In genomic region chr15:66774001-66774814, GRCh38 we compare ENCODE assay signal across 8 cellular contexts.
A peak's percentile ranks its signal among the peaks of the same experiment; 100 is the strongest.
DNase-seq lines count a peak whose midpoint lies in the region; ATAC-seq and TF ChIP-seq lines count a peak whose summit lies in the region.

No MANE protein-coding gene starts in this region.

- H3K27me3 ChIP-seq in HUES48 (ENCODE audit: control insufficient read depth, insufficient read depth, low read length): no peaks in the 10 kb centered on the region
- H3K27me3 ChIP-seq in ovary: no peaks in the 10 kb centered on the region
- no peaks in the 10 kb centered on the region for H3K27me3 ChIP-seq in aorta (ENCODE audit: control insufficient read depth in 1 of 2, insufficient read depth in 2 of 2, low read length in 1 of 2)

- H3K9ac ChIP-seq in HUES48 (ENCODE audit: low read depth, low read length): peak overlapping the region; percentile 39; the same call in 1 of the 2 replicates

- TF ChIP-seq CTCF in ovary (IDR thresholded peaks at IDR 0.05): peak; percentile 85 to 98 (median 98)

- intact Hi-C loops in Right ventricle myocardium inferior (cut with DNase I): loop anchor here (1.0 to 2.0 kb wide), 3 partner anchors 73 to 155 kb away; no protein-coding TSS in a partner anchor
- intact Hi-C loops in ovary (cut with DNase I): loop anchor here (1.0 to 5.0 kb wide), 8 partner anchors 37 to 162 kb away; partner anchors contain the start of gene SMAD6 (in 1 of the 4)
- intact Hi-C loops in aorta (cut with DNase I): loop anchor here (2.0 to 5.0 kb wide), 5 partner anchors 67 to 157 kb away; partner anchors contain the start of gene SMAD6 (in 1 of the 2)

- H3K9me3 ChIP-seq in HUES48 (ENCODE audit: control insufficient read depth, insufficient read depth, low read length) (no peaks in the 10 kb centered on the region), ovary (no peaks in the 10 kb centered on the region), aorta (ENCODE audit: control insufficient read depth, low read length) (no peaks in the 10 kb centered on the region)

- H3K4me3 ChIP-seq in HUES48 (ENCODE audit: low read depth, low read length) (no peak overlapping the region), ovary (no peak overlapping the region), aorta (ENCODE audit: low read length in 2 of 2) (no peak overlapping the region)

- peak; percentile 93 for DNase-seq in D341Med (ENCODE audit: low spot score)
- peak; percentile 74 for DNase-seq in RPMI7951 (ENCODE audit: low read depth)
- DNase-seq in activated naive CD4-positive, alpha-beta T cell treated with anti-CD3 and anti-CD28 coated beads, Interleukin-2, amount 50 U/mL, for 16 hours: peak; percentile 46
- DNase-seq in Right ventricle myocardium inferior (ENCODE audit: missing footprints): peak; percentile 89
- peak; percentile 82 to 91 (median 89) for DNase-seq in ovary
- peak; percentile 89 to 97 for DNase-seq in aorta

- peak; percentile 94 for ATAC-seq in Right ventricle myocardium inferior
- peak; percentile 92 for ATAC-seq in aorta (ENCODE audit: low FRiP score)
- no peak for ATAC-seq in HG02763 (IDR thresholded peaks at IDR 0.05; ENCODE audit: unreplicated experiment)

- peak; percentile 36 for TF ChIP-seq POLR2A in ovary (IDR thresholded peaks at IDR 0.05)

- WGBS in ovary, 3 donors: 18 to 23% (median 23%) methylated on average over 19 of the region's 19 CpGs
- 7 to 11% methylated on average over 19 of the region's 19 CpGs for WGBS in aorta, 2 donors

- H3K4me1 ChIP-seq in HUES48 (ENCODE audit: control insufficient read depth, insufficient read depth, low read length) (peaks cover 37% of the 10 kb centered on the region), ovary (ENCODE audit: insufficient read depth) (peaks cover 18% of the 10 kb centered on the region), aorta (ENCODE audit: control insufficient read depth in 1 of 2, insufficient read depth in 2 of 2, low read length in 2 of 2) (no peaks in the 10 kb centered on the region)

- no peak for TF ChIP-seq EP300 in ovary (IDR thresholded peaks at IDR 0.05)

- H3K27ac ChIP-seq in HUES48 (ENCODE audit: low read depth, low read length): peak overlapping the region; percentile 90
- H3K27ac ChIP-seq in ovary: peak overlapping the region; percentile 61 to 75
- H3K27ac ChIP-seq in aorta (ENCODE audit: low read depth in 1 of 2, low read length in 2 of 2): peak overlapping the region; percentile 52 to 58

- H3K36me3 ChIP-seq in HUES48 (ENCODE audit: control insufficient read depth, insufficient read depth, low read length): no peaks in the 10 kb centered on the region
- no peaks in the 10 kb centered on the region for H3K36me3 ChIP-seq in ovary
- H3K36me3 ChIP-seq in aorta (ENCODE audit: control insufficient read depth in 1 of 2, insufficient read depth in 2 of 2, low read length in 1 of 2): no peaks in the 10 kb centered on the region
